30 cellular contexts compared by ENCODE assay signal in genomic region chr3:168457973-168458539, GRCh38.
DNase-seq lines count a peak whose midpoint lies in the region; ATAC-seq and TF ChIP-seq lines count a peak whose summit lies in the region.
"Had no signal": no experiment of that assay in that cellular context is flagged by ENCODE, and none has a peak within 500 bp of the region (broad histone marks: within the 10 kb centered on the region; RNA-seq: fewer than 3 reads in every experiment).

No MANE protein-coding gene starts in this region.

- no peaks in the 10 kb centered on the region for H3K4me1 Mint-ChIP-seq in Calu3 (ENCODE audit: low read depth, unreplicated experiment)
- H3K4me1 Mint-ChIP-seq: activated CD4-positive, alpha-beta memory T cell treated with anti-CD3 and anti-CD28 coated beads, Interleukin-2, amount 10 ng/mL, durations not matched to agents 7 days and 5 days had no signal

- no peaks in the 10 kb centered on the region for H3K79me2 ChIP-seq in neural cell (replicated peaks; ENCODE audit: insufficient read depth, low read length)

- ATAC-seq in GM21786 (IDR thresholded peaks at IDR 0.05; ENCODE audit: unreplicated experiment), result no peak
- no peak for ATAC-seq in HG02884 (IDR thresholded peaks at IDR 0.05; ENCODE audit: unreplicated experiment)
- ATAC-seq: effector memory CD8-positive, alpha-beta T cell had no signal

- DNase-seq in NCI-H146 (lab: John Stamatoyannopoulos, UW) (peak; percentile 32), NCI-H146 treated with DMSO at 0.1 percent for 48 hours (lab: John Stamatoyannopoulos, UW; ENCODE audit: unreplicated experiment) (no peak), NCI-H187 treated with DMSO at 0.1 percent for 48 hours (lab: John Stamatoyannopoulos, UW) (peak; percentile 70), NCI-H748 treated with DMSO at 0.1 percent for 48 hours (lab: John Stamatoyannopoulos, UW) (peak; percentile 12), Calu3 (no peak)
- DNase-seq: activated CD4-positive, alpha-beta memory T cell treated with anti-CD3 and anti-CD28 coated beads, Interleukin-2, amount 10 ng/mL, durations not matched to agents 7 days and 5 days; activated CD8-positive, alpha-beta memory T cell treated with anti-CD3 and anti-CD28 coated beads, Interleukin-2, amount 50 U/mL, for 4 hours; activated naive CD4-positive, alpha-beta T cell treated with Interleukin-2 at 50 U/mL for 16 hours; caudate nucleus; CD4-positive, alpha-beta T cell; DMS 273 treated with DMSO at 0.1 percent for 48 hours; effector memory CD8-positive, alpha-beta T cell; erythroblast; H9; Kasumi-1; mammary epithelial cell; MV-4-11; NCI-H524 treated with DMSO at 0.1 percent for 48 hours; nephron progenitor cell; ovary; SIG-M5; stimulated activated naive CD4-positive, alpha-beta T cell; SW 1271; upper lobe of left lung had no signal

- no peak overlapping the region for H3K4me2 ChIP-seq in neural cell (ENCODE audit: low read length)

- H3F3A ChIP-seq in neural cell (ENCODE audit: insufficient read depth, low read length, poor library complexity, severe bottlenecking), result no peaks in the 10 kb centered on the region

- H3K27me3 ChIP-seq in neural cell (ENCODE audit: insufficient read depth, low read depth, low read length), result no peaks in the 10 kb centered on the region
- H3K27me3 ChIP-seq: ovary, suprapubic skin, upper lobe of left lung had no signal

- peak; percentile 57 for TF ChIP-seq EP300 in neural cell (conservative IDR thresholded peaks at IDR 0.05; ENCODE audit: poor library complexity, severe bottlenecking)

- H3K9me2 ChIP-seq in neural cell (ENCODE audit: insufficient read depth, low read length), result no peaks in the 10 kb centered on the region

- TF ChIP-seq CTCF in neural cell (IDR thresholded peaks at IDR 0.05; ENCODE audit: poor library complexity, severe bottlenecking) (no peak), Calu3 (IDR thresholded peaks at IDR 0.05; ENCODE audit: unreplicated experiment) (no peak)

- TF ChIP-seq RAD21 in neural cell (conservative IDR thresholded peaks at IDR 0.05), result no peak

- no peak overlapping the region for H3K27ac ChIP-seq in neural cell (ENCODE audit: low read length)
- H3K27ac ChIP-seq: ovary, skin epidermis, suprapubic skin, upper lobe of left lung had no signal

- no peak overlapping the region for H3K27ac Mint-ChIP-seq in Calu3 (ENCODE audit: unreplicated experiment)
- H3K27ac Mint-ChIP-seq: activated CD4-positive, alpha-beta memory T cell treated with anti-CD3 and anti-CD28 coated beads, Interleukin-2, amount 10 ng/mL, durations not matched to agents 7 days and 5 days; activated T-helper 1 cell treated with anti-CD3 and anti-CD28 coated beads, Interleukin-12 subunit alpha, Interleukin-12 subunit beta, Interleukin-2, Interleukin-4 antibody, amounts not matched to agents 30 ng/mL and 10 ng/mL and 1 ng/mL, durations not matched to agents 14 hours and 24 hours and 36 hours; CD4-positive, alpha-beta T cell; effector memory CD8-positive, alpha-beta T cell; H9; nephron progenitor cell had no signal

- no peaks in the 10 kb centered on the region for H4K20me1 ChIP-seq in neural cell (ENCODE audit: insufficient read depth)

- H3K36me3 Mint-ChIP-seq in Calu3 (ENCODE audit: insufficient read depth, unreplicated experiment), result no peaks in the 10 kb centered on the region

- H3K4me3 Mint-ChIP-seq in Calu3 (ENCODE audit: low read depth, unreplicated experiment), result no peak overlapping the region
- H3K4me3 Mint-ChIP-seq: activated CD4-positive, alpha-beta memory T cell treated with anti-CD3 and anti-CD28 coated beads, Interleukin-2, amount 10 ng/mL, durations not matched to agents 7 days and 5 days; activated T-helper 1 cell treated with anti-CD3 and anti-CD28 coated beads, Interleukin-12 subunit alpha, Interleukin-12 subunit beta, Interleukin-2, Interleukin-4 antibody, amounts not matched to agents 30 ng/mL and 10 ng/mL and 1 ng/mL, durations not matched to agents 14 hours and 24 hours and 36 hours; CD4-positive, alpha-beta T cell; effector memory CD8-positive, alpha-beta T cell; H9; nephron progenitor cell had no signal

- CTCF ChIA-PET in Calu3 (lab: Charles Lee), result interaction anchor here (0.6 kb wide), 2 partner anchors 14 to 253 kb away, joined by 3 to 6 read pairs; no protein-coding TSS in a partner anchor

- no TSS peak for BruUV-seq in Calu3 (replicated peaks; lab: Mats Ljungman, UMichigan)

- H3K9me3 ChIP-seq in neural cell (ENCODE audit: low read length), result no peaks in the 10 kb centered on the region
- H3K9me3 ChIP-seq: ovary, suprapubic skin, upper lobe of left lung had no signal

- intact Hi-C loops in Calu3 (cut with micrococcal nuclease; ENCODE audit: unreplicated experiment), result loop anchor here (1.0 kb wide), 1 partner anchor 35 kb away; no protein-coding TSS in a partner anchor

- no peak overlapping the region for H3K9ac ChIP-seq in neural cell (ENCODE audit: low read length)

- no peak overlapping the region for H3K4me3 ChIP-seq in neural cell (ENCODE audit: low read length)
- H3K4me3 ChIP-seq: ovary, skin epidermis, suprapubic skin, upper lobe of left lung had no signal

- H3K9me3 Mint-ChIP-seq in Calu3 (ENCODE audit: low read depth, unreplicated experiment), result peaks cover 2% of the 10 kb centered on the region
- H3K9me3 Mint-ChIP-seq: activated T-helper 1 cell treated with anti-CD3 and anti-CD28 coated beads, Interleukin-12 subunit alpha, Interleukin-12 subunit beta, Interleukin-2, Interleukin-4 antibody, amounts not matched to agents 30 ng/mL and 10 ng/mL and 1 ng/mL, durations not matched to agents 14 hours and 24 hours and 36 hours had no signal

- H3K36me3 ChIP-seq in neural cell (ENCODE audit: insufficient read depth, low read length), result no peaks in the 10 kb centered on the region
- H3K36me3 ChIP-seq: ovary, suprapubic skin, upper lobe of left lung had no signal

- H3K27me3 Mint-ChIP-seq in Calu3 (ENCODE audit: unreplicated experiment), result no peaks in the 10 kb centered on the region
- H3K27me3 Mint-ChIP-seq: activated CD4-positive, alpha-beta memory T cell treated with anti-CD3 and anti-CD28 coated beads, Interleukin-2, amount 10 ng/mL, durations not matched to agents 7 days and 5 days; CD4-positive, alpha-beta T cell; effector memory CD8-positive, alpha-beta T cell had no signal

- no peak overlapping the region for H2AFZ ChIP-seq in neural cell (ENCODE audit: low read depth, low read length)

TF ChIP-seq in neural cell, 6 proteins besides CTCF, POLR2A, EP300 and RAD21:
- TF ChIP-seq SMC3 (conservative IDR thresholded peaks at IDR 0.05; ENCODE audit: poor library complexity) (no peak), REST (IDR thresholded peaks at IDR 0.05; ENCODE audit: borderline replicate concordance) (no peak), POLR2AphosphoS5 (IDR thresholded peaks at IDR 0.05) (peak; percentile 72), TAF1 (IDR thresholded peaks at IDR 0.05; ENCODE audit: low read depth) (no peak), MXI1 (conservative IDR thresholded peaks at IDR 0.05; ENCODE audit: poor library complexity, severe bottlenecking) (no peak)
TF ChIP-seq in neural cell: peak in this region for 1.

Comparison
In these comparisons a context has a peak if more than half of its experiments do, and no peak if none do; other contexts are left out.
1. DNase-seq: peak in NCI-H146 (single experiment), NCI-H187 treated with DMSO at 0.1 percent for 48 hours (single experiment) and NCI-H748 treated with DMSO at 0.1 percent for 48 hours (single experiment); none in NCI-H146 treated with DMSO at 0.1 percent for 48 hours (single experiment) and Calu3 (single experiment).